Comparison of ENCODE assay signal across 16 cellular contexts in the genomic region with DNA sequence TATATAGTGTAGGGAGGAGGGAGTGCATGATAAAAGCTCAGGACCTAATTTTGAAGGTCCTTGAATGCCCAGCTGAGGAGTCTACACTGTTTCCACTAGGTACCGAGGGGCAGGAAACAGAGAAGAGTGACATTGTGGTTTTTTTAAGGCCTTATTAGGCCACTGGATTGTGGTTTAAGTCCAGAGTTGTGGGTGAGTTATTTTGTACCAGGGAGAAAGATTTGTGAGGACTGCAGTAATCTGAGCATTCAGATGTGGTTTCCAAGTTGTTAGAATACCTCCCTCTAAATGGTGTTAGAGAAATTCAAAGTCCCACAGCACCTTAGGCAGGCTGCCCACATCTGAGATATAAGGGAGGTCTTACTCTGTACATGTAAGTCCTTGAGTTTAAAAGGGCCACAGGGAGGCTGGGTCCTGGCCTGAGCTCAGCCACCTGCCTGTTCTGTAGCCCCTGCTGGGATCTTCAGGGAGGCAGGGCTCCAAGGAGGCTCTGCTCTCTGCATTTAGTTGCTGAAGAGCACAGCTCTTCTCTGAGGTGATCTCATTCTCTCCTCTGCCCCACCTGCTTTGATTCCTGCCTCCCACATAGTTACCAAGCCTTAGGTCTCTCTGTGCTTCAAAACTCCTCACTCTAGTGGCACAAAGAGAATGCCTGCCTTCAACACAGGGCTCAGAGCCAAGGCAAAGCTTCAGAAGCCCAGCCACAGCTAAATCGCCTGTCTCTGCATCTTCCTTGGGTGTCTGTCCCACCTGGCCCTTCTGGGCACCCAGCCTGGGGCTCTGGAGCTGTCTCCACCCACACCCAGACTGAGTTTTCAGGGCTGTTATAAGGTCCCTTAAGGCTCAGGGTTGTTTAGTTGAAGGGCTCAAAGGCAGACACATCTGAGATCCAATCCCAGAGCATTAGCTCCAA.
DNase-seq lines count a peak whose midpoint lies in the region; ATAC-seq and TF ChIP-seq lines count a peak whose summit lies in the region.
"Had no signal": no experiment of that assay in that cellular context is flagged by ENCODE, and none has a peak within 500 bp of the region (broad histone marks: within the 10 kb centered on the region; RNA-seq: fewer than 3 reads in every experiment).

No MANE protein-coding gene starts in this region.

- no peak for TF ChIP-seq CTCF in epithelial cell of esophagus (IDR thresholded peaks at IDR 0.05; ENCODE audit: insufficient read depth, low read depth, low read length, missing control alignments)
- TF ChIP-seq CTCF in foreskin fibroblast (IDR thresholded peaks at IDR 0.05; ENCODE audit: low read depth, low read length), result no peak

- H3K4me3 ChIP-seq in epithelial cell of esophagus (ENCODE audit: low read length), result no peak overlapping the region
- no peak overlapping the region for H3K4me3 ChIP-seq in foreskin fibroblast (ENCODE audit: low read depth in 1 of 2, low read length in 2 of 2)
- H3K4me3 ChIP-seq: gastrocnemius medialis, HAP-1, SJSA1, smooth muscle cell had no signal

- DNase-seq in DMS79 (lab: John Stamatoyannopoulos, UW), result peak; percentile 55
- DNase-seq in epithelial cell of esophagus (ENCODE audit: low read depth), result peak; percentile 36
- DNase-seq in stimulated activated CD8-positive, alpha-beta memory T cell treated with anti-CD3 and anti-CD28 coated beads, Interleukin-4, amount 100 ng/mL, for 48 hours, result no peak
- DNase-seq in LoVo (ENCODE audit: low spot score), result no peak
- no peak for DNase-seq in foreskin fibroblast
- DNase-seq: activated CD8-positive, alpha-beta memory T cell treated with anti-CD3 and anti-CD28 coated beads, Interleukin-2, amount 50 U/mL, for 48 hours; AML-193; gastrocnemius medialis; MV-4-11; naive thymus-derived CD4-positive, alpha-beta T cell had no signal

- ATAC-seq in GM21360 (IDR thresholded peaks at IDR 0.05; ENCODE audit: unreplicated experiment) (peak; percentile 54), HG03442 (IDR thresholded peaks at IDR 0.05; ENCODE audit: unreplicated experiment) (peak; percentile 41), GM18861 (IDR thresholded peaks at IDR 0.05; ENCODE audit: unreplicated experiment) (no peak)
- ATAC-seq: gastrocnemius medialis; naive thymus-derived CD4-positive, alpha-beta T cell had no signal

Comparison
In these comparisons a context has a peak if more than half of its experiments do, and no peak if none do; other contexts are left out.
1. DNase-seq: peak in DMS79 (single experiment) and epithelial cell of esophagus (single experiment); none in stimulated activated CD8-positive, alpha-beta memory T cell treated with anti-CD3 and anti-CD28 coated beads, Interleukin-4, amount 100 ng/mL, for 48 hours (single experiment), LoVo (single experiment) and foreskin fibroblast (0 of 2).